ENCODE assay signal across 1 cellular context in the genomic region with DNA sequence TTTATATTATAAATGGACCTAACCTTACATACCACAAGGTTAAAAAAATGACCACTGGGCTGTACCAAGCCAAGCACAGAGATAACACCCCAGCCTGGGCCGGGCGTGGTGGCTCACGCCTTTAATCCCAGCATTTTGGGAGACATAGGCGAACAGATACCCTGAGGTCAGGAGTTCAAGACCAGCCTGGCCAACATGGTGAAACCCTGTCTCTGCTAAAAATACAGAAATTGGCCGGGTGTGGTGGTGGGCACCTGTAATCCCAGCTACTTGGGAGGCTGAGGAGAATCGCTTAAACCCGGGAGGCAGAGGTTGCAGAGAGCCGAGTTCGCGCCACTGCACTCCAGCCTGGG.
A peak's percentile ranks its signal among the peaks of the same experiment; 100 is the strongest.
TF ChIP-seq lines count a peak whose summit lies in the region.

No MANE protein-coding gene starts in this region.

TF ChIP-seq in HEK293, 187 proteins besides CTCF, POLR2A, EP300 and RAD21 (continued from another document):
- TF ChIP-seq, protein P1, sequence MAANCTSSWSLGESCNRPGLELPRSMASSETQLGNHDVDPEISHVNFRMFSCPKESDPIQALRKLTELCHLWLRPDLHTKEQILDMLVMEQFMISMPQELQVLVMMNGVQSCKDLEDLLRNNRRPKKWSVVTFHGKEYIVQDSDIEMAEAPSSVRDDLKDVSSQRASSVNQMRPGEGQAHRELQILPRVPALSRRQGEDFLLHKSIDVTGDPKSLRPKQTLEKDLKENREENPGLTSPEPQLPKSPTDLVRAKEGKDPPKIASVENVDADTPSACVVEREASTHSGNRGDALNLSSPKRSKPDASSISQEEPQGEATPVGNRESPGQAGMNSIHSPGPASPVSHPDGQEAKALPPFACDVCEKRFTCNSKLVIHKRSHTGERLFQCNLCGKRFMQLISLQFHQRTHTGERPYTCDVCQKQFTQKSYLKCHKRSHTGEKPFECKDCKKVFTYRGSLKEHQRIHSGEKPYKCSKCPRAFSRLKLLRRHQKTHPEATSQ (tag by site-specific recombination; IDR thresholded peaks at IDR 0.05) = 0 out of 2 replicates have a peak, but pooled peaks have one; percentile 14
- TF ChIP-seq, protein P2, sequence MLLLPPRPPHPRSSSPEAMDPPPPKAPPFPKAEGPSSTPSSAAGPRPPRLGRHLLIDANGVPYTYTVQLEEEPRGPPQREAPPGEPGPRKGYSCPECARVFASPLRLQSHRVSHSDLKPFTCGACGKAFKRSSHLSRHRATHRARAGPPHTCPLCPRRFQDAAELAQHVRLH (tag by site-specific recombination; IDR thresholded peaks at IDR 0.05) = peak; percentile 13; the same call in 1 of the 2 replicates
